Comparison of ENCODE assay signal across 1 cellular context in genomic region chr20:44544178-44544719, GRCh38.
A peak's percentile ranks its signal among the peaks of the same experiment; 100 is the strongest.
TF ChIP-seq lines count a peak whose summit lies in the region.

No MANE protein-coding gene starts in this region.

TF ChIP-seq in K562, 482 proteins besides CTCF, POLR2A, EP300 and RAD21 (continued from another document and continues in another):
- TF ChIP-seq VEZF1 (CRISPR knock-in tag; IDR thresholded peaks at IDR 0.05) (peak; percentile 58), SREBF1 (IDR thresholded peaks at IDR 0.05; ENCODE audit: borderline replicate concordance, low read depth, low read length) (no peak), HDGF (IDR thresholded peaks at IDR 0.05) (no peak), MTA2 (IDR thresholded peaks at IDR 0.05; ENCODE audit: low read depth) (peak; percentile 50; the same call in 1 of the 2 replicates), MNT (conservative IDR thresholded peaks at IDR 0.05) (peak; percentile 36 to 50; a peak in 1 of 4 replicates), ZNF395 (CRISPR knock-in tag; IDR thresholded peaks at IDR 0.05) (peak; percentile 80), POLR2G (IDR thresholded peaks at IDR 0.05; ENCODE audit: low read depth, low read length) (no peak), POLR2H (tag; IDR thresholded peaks at IDR 0.05; ENCODE audit: low read depth) (no peak), TBL1XR1 (IDR thresholded peaks at IDR 0.05; ENCODE audit: low read length in 2 of 2) (no peak), ZBTB43 (CRISPR knock-in tag; IDR thresholded peaks at IDR 0.05) (no peak), ZSCAN32 (CRISPR knock-in tag; IDR thresholded peaks at IDR 0.05) (no peak), ZNF561 (CRISPR knock-in tag; conservative IDR thresholded peaks at IDR 0.05) (no peak), CHD7 (IDR thresholded peaks at IDR 0.05; ENCODE audit: low read depth, low read length) (no peak), ZHX1 (conservative IDR thresholded peaks at IDR 0.05; ENCODE audit: low read length) (no peak), ATF1 (CRISPR knock-in tag; IDR thresholded peaks at IDR 0.05) (no peak), ATF1 (tag; IDR thresholded peaks at IDR 0.05) (no peak), HNRNPH1 (optimal IDR thresholded peaks at IDR 0.05; ENCODE audit: low read depth, low read length) (no peak), IRF1 (CRISPR knock-in tag; IDR thresholded peaks at IDR 0.05; ENCODE audit: borderline replicate concordance) (no peak), MAZ (CRISPR knock-in tag; conservative IDR thresholded peaks at IDR 0.05 in 1 of 2, IDR thresholded peaks at IDR 0.05 in 1 of 2) (no peak), TEAD4 (IDR thresholded peaks at IDR 0.05; ENCODE audit: low read length) (no peak), TEAD4 (CRISPR knock-in tag; IDR thresholded peaks at IDR 0.05; ENCODE audit: borderline replicate concordance) (no peak), NCOA6 (IDR thresholded peaks at IDR 0.05) (no peak), DPF2 (IDR thresholded peaks at IDR 0.05) (peak; percentile 53; the same call in 1 of the 2 replicates), ZNF511 (CRISPR knock-in tag; IDR thresholded peaks at IDR 0.05) (no peak), SNAPC5 (CRISPR knock-in tag; IDR thresholded peaks at IDR 0.05) (no peak), NONO (IDR thresholded peaks at IDR 0.05; ENCODE audit: low read depth in 2 of 2, low read length in 1 of 2) (no peak), EP400 (IDR thresholded peaks at IDR 0.05) (no peak), MYC (IDR thresholded peaks at IDR 0.05; ENCODE audit: low read depth, low read length) (peak; percentile 24; the same call in 1 of the 2 replicates), MYC (CRISPR knock-in tag; IDR thresholded peaks at IDR 0.05; ENCODE audit: borderline replicate concordance, low read depth) (no peak), ZNF707 (CRISPR knock-in tag; conservative IDR thresholded peaks at IDR 0.05) (no peak), TARDBP (IDR thresholded peaks at IDR 0.05) (no peak), PHB2 (IDR thresholded peaks at IDR 0.05; ENCODE audit: low read depth) (no peak), NFIC (IDR thresholded peaks at IDR 0.05) (peak; percentile 37; the same call in 1 of the 2 replicates), GABPB1 (CRISPR knock-in tag; IDR thresholded peaks at IDR 0.05) (no peak), FOXP1 (CRISPR knock-in tag; IDR thresholded peaks at IDR 0.05) (no peak), RBM17 (IDR thresholded peaks at IDR 0.05; ENCODE audit: borderline replicate concordance, low read depth, low read length) (no peak), BCOR (IDR thresholded peaks at IDR 0.05) (no peak), GMEB1 (CRISPR knock-in tag; IDR thresholded peaks at IDR 0.05) (no peak), ETV5 (CRISPR knock-in tag; IDR thresholded peaks at IDR 0.05; ENCODE audit: low read depth) (no peak), ZKSCAN1 (IDR thresholded peaks at IDR 0.05; ENCODE audit: low read depth, low read length) (no peak)
